In the genomic region with DNA sequence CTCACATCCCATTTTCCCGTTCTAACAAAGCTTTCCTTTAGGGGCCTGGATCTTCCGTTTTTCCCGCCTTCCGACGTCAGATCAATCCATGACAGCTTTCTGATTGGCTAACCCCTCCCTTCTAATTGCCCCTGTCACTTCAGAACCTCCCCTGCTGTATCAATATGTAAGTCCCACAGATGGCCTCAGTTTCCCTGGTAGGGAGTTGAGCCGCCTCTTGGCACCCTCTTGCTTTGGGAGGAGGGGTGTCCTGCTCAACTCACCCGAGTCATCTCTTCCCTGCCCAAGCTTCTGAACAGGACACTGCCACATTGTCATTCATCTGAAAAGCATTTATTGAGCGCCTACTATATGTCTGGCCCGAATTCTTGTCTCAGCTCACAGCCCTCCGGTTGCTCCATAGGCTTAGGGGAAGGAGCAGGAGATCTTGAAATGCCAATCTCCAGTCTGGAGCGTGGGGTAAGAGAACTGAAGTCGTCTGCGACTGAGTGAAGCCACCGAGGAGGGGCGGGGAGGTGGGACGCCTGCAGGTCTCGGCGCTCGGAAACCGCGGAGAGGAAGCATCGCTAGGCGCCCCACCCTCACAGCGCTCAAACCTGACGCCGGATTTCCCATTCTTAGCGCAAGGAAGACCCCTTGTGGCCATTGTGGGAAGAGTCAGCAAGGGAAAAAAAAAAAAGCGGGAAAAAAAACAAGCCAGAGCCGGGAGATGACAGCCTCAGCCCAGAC, we compare ENCODE assay signal across 8 cellular contexts. TPM values are rescaled to one million over a fixed set of nuclear protein-coding genes. Genes with fewer than 3 reads are reported as not detected.
DNase-seq lines count a peak whose midpoint lies in the region; TF ChIP-seq lines count a peak whose summit lies in the region.

No MANE protein-coding gene starts in this region.

- peak overlapping the region in 1 of 2 donors; percentile 43 for H3K4me3 ChIP-seq in testis

- H3K27ac Mint-ChIP-seq in glutamatergic neuron (ENCODE audit: unreplicated experiment) (no peak overlapping the region), osteocyte (ENCODE audit: unreplicated experiment) (no peak overlapping the region)

- WGBS in testis, 2 donors: 7 to 9% methylated on average over 21 to 29 of the region's 29 CpGs

- peaks cover 2% of the 10 kb centered on the region for H3K9me3 Mint-ChIP-seq in glutamatergic neuron (ENCODE audit: unreplicated experiment)
- no peaks in the 10 kb centered on the region for H3K9me3 Mint-ChIP-seq in osteocyte (ENCODE audit: unreplicated experiment)

- no peak overlapping the region for H3K27ac ChIP-seq in testis

- in situ Hi-C loops in SK-MEL-5 (cut with HindIII; ENCODE audit: low pct_unique_long_range_greater_than_20kb, low sequenced_read_pairs): no loop called here

- TF ChIP-seq POLR2A in testis (IDR thresholded peaks at IDR 0.05): no peak

- H3K4me1 Mint-ChIP-seq in glutamatergic neuron (ENCODE audit: low read depth, unreplicated experiment) (peaks cover 2% of the 10 kb centered on the region), osteocyte (ENCODE audit: unreplicated experiment) (peaks cover 20% of the 10 kb centered on the region)

- no peaks in the 10 kb centered on the region for H3K27me3 ChIP-seq in testis

- TF ChIP-seq CTCF in glutamatergic neuron (IDR thresholded peaks at IDR 0.05; ENCODE audit: partially characterized antibody, unreplicated experiment): peak; percentile 91
- TF ChIP-seq CTCF in osteocyte (IDR thresholded peaks at IDR 0.05): peak; percentile 72
- peak in 2 of 3 experiments; percentile 61 to 92 for TF ChIP-seq CTCF in testis (IDR thresholded peaks at IDR 0.05)

- DNase-seq in NK-92 treated with Interleukin-12 subunit alpha and Interleukin-12 subunit beta, amount 100 ng/mL, for 24 hours (lab: John Stamatoyannopoulos, UW): peak; percentile 65
- DNase-seq in NK-92 (lab: John Stamatoyannopoulos, UW; ENCODE audit: unreplicated experiment) (no peak), NCI-H1048 (lab: John Stamatoyannopoulos, UW) (peak; percentile 78), SK-MEL-5 (ENCODE audit: low read depth, low spot score) (peak; percentile 91), glutamatergic neuron (peak; percentile 77), osteocyte (ENCODE audit: extremely low spot score, unreplicated experiment) (no peak), testis (peak; percentile 82)
- DNase-seq in activated naive CD4-positive, alpha-beta T cell (lab: John Stamatoyannopoulos, UW): peak; percentile 14 to 75 (median 44)

- intact Hi-C loops in testis (cut with DNase I; ENCODE audit: low total_unique reads): no loop called here

- H3K27me3 Mint-ChIP-seq in glutamatergic neuron (ENCODE audit: unreplicated experiment) (peaks cover 18% of the 10 kb centered on the region), osteocyte (ENCODE audit: unreplicated experiment) (peaks cover 19% of the 10 kb centered on the region)

- no peaks in the 10 kb centered on the region for H3K9me3 ChIP-seq in testis

- H3K36me3 ChIP-seq in testis (ENCODE audit: low read depth, missing control alignments): no peaks in the 10 kb centered on the region

- peaks cover 16% of the 10 kb centered on the region for H3K4me1 ChIP-seq in testis

- no peaks in the 10 kb centered on the region for H3K36me3 Mint-ChIP-seq in glutamatergic neuron (ENCODE audit: unreplicated experiment)
- H3K36me3 Mint-ChIP-seq in osteocyte (ENCODE audit: unreplicated experiment): no peaks in the 10 kb centered on the region

- peak overlapping the region; percentile 81 for H3K4me3 Mint-ChIP-seq in glutamatergic neuron (ENCODE audit: unreplicated experiment)
- peak overlapping the region; percentile 74 for H3K4me3 Mint-ChIP-seq in osteocyte (ENCODE audit: unreplicated experiment)

RNA-seq across cellular contexts. Expression of gene SMUG1, which starts 28.0 kb away (rescaled TPM):
- 74.3 and 87.8 TPM in 2 replicates for total RNA-seq in SK-MEL-5 (2014; rRNA removed; shearing (Covaris generic))
- 74.1 and 84.9 TPM in 2 replicates for polyA plus RNA-seq in SK-MEL-5 (2015; cell fraction: cytosol; rRNA removed)
- 102 and 203 TPM in 2 replicates for polyA plus RNA-seq in SK-MEL-5 (2015; cell fraction: nucleus; rRNA removed)
- total RNA-seq in glutamatergic neuron (ENCODE audit: unreplicated experiment): 39.3 TPM
- 33.8 and 34.5 TPM in 2 replicates for total RNA-seq in osteocyte
- total RNA-seq in testis: 10 to 100 TPM; 33.8 to 37.2 TPM
- 35.8 TPM for polyA plus RNA-seq in testis (ENCODE audit: insufficient read depth, low read depth, low replicate concordance)

Comparison
In these comparisons a context has a peak if more than half of its experiments do, and no peak if none do; other contexts are left out.
1. DNase-seq: peak in NK-92 treated with Interleukin-12 subunit alpha and Interleukin-12 subunit beta, amount 100 ng/mL, for 24 hours (single experiment), NCI-H1048 (single experiment), SK-MEL-5 (single experiment), activated naive CD4-positive, alpha-beta T cell (4 of 4), glutamatergic neuron (single experiment) and testis (single experiment); none in NK-92 (single experiment) and osteocyte (single experiment).
2. Peak in every context shown above with its lines, with median percentiles within 50 percentile points of each other: CTCF ChIP-seq.